8 cellular contexts compared by ENCODE assay signal in genomic region chr9:4750021-4750673, GRCh38. TPM values are rescaled to one million over a fixed set of nuclear protein-coding genes. Genes with fewer than 3 reads are reported as not detected.
DNase-seq lines count a peak whose midpoint lies in the region; ATAC-seq lines count a peak whose summit lies in the region.

No MANE protein-coding gene starts in this region.

- no peak overlapping the region for H3K4me3 Mint-ChIP-seq in activated naive CD8-positive, alpha-beta T cell treated with anti-CD3 and anti-CD28 coated beads, Interleukin-2, amount 10 ng/mL, durations not matched to agents 7 days and 5 days
- no peak overlapping the region for H3K4me3 Mint-ChIP-seq in activated naive CD8-positive, alpha-beta T cell treated with anti-CD3 and anti-CD28 coated beads, Interleukin-2, amount 50 U/mL, for 24 hours
- no peak overlapping the region for H3K4me3 Mint-ChIP-seq in central memory CD8-positive, alpha-beta T cell

- no peaks in the 10 kb centered on the region for H3K9me3 Mint-ChIP-seq in activated naive CD8-positive, alpha-beta T cell treated with anti-CD3 and anti-CD28 coated beads, Interleukin-2, amount 10 ng/mL, durations not matched to agents 7 days and 5 days
- no peaks in the 10 kb centered on the region for H3K9me3 Mint-ChIP-seq in activated naive CD8-positive, alpha-beta T cell treated with anti-CD3 and anti-CD28 coated beads, Interleukin-2, amount 50 U/mL, for 24 hours
- H3K9me3 Mint-ChIP-seq in central memory CD8-positive, alpha-beta T cell: no peaks in the 10 kb centered on the region

- H3K36me3 Mint-ChIP-seq in activated naive CD8-positive, alpha-beta T cell treated with anti-CD3 and anti-CD28 coated beads, Interleukin-2, amount 10 ng/mL, durations not matched to agents 7 days and 5 days: no peaks in the 10 kb centered on the region
- H3K36me3 Mint-ChIP-seq in activated naive CD8-positive, alpha-beta T cell treated with anti-CD3 and anti-CD28 coated beads, Interleukin-2, amount 50 U/mL, for 24 hours (ENCODE audit: low read depth): no peaks in the 10 kb centered on the region
- peaks cover 3% of the 10 kb centered on the region for H3K36me3 Mint-ChIP-seq in central memory CD8-positive, alpha-beta T cell (ENCODE audit: insufficient read depth)

- peak overlapping the region; percentile 39 for H3K27ac Mint-ChIP-seq in activated naive CD8-positive, alpha-beta T cell treated with anti-CD3 and anti-CD28 coated beads, Interleukin-2, amount 10 ng/mL, durations not matched to agents 7 days and 5 days
- no peak overlapping the region for H3K27ac Mint-ChIP-seq in activated naive CD8-positive, alpha-beta T cell treated with anti-CD3 and anti-CD28 coated beads, Interleukin-2, amount 50 U/mL, for 24 hours
- H3K27ac Mint-ChIP-seq in central memory CD8-positive, alpha-beta T cell (ENCODE audit: low read depth): no peak overlapping the region

- peaks cover 6% of the 10 kb centered on the region for H3K27me3 Mint-ChIP-seq in activated naive CD8-positive, alpha-beta T cell treated with anti-CD3 and anti-CD28 coated beads, Interleukin-2, amount 10 ng/mL, durations not matched to agents 7 days and 5 days
- no peaks in the 10 kb centered on the region for H3K27me3 Mint-ChIP-seq in activated naive CD8-positive, alpha-beta T cell treated with anti-CD3 and anti-CD28 coated beads, Interleukin-2, amount 50 U/mL, for 24 hours
- H3K27me3 Mint-ChIP-seq in central memory CD8-positive, alpha-beta T cell: no peaks in the 10 kb centered on the region

- peak; percentile 42 for ATAC-seq in activated naive CD8-positive, alpha-beta T cell treated with anti-CD3 and anti-CD28 coated beads, Interleukin-2, amount 10 ng/mL, durations not matched to agents 7 days and 5 days (ENCODE audit: low read depth)
- ATAC-seq in activated naive CD8-positive, alpha-beta T cell treated with anti-CD3 and anti-CD28 coated beads, Interleukin-2, amount 50 U/mL, for 24 hours: no peak
- ATAC-seq in central memory CD8-positive, alpha-beta T cell (replicated peaks; ENCODE audit: extremely low read depth, poor library complexity, severe bottlenecking): peak; percentile 56
- ATAC-seq in GM21723 (IDR thresholded peaks at IDR 0.05; ENCODE audit: unreplicated experiment): no peak

- POLR2A ChIA-PET in activated naive CD8-positive, alpha-beta T cell treated with anti-CD3 and anti-CD28 coated beads, Interleukin-2, amount 10 ng/mL, durations not matched to agents 7 days and 5 days (lab: Charles Lee): interaction anchor here (1.2 kb wide), 1 partner anchor 10 kb away, joined by 3 read pairs; no protein-coding TSS in a partner anchor

- H3K4me1 Mint-ChIP-seq in activated naive CD8-positive, alpha-beta T cell treated with anti-CD3 and anti-CD28 coated beads, Interleukin-2, amount 10 ng/mL, durations not matched to agents 7 days and 5 days: peaks cover 5% of the 10 kb centered on the region
- peaks cover 12% of the 10 kb centered on the region for H3K4me1 Mint-ChIP-seq in activated naive CD8-positive, alpha-beta T cell treated with anti-CD3 and anti-CD28 coated beads, Interleukin-2, amount 50 U/mL, for 24 hours
- H3K4me1 Mint-ChIP-seq in central memory CD8-positive, alpha-beta T cell: no peaks in the 10 kb centered on the region

- no peak for DNase-seq in activated naive CD8-positive, alpha-beta T cell treated with anti-CD3 and anti-CD28 coated beads, Interleukin-2, amount 10 ng/mL, durations not matched to agents 7 days and 5 days
- no peak for DNase-seq in activated naive CD8-positive, alpha-beta T cell treated with anti-CD3 and anti-CD28 coated beads, Interleukin-2, amount 50 U/mL, for 24 hours
- peak; percentile 54 for DNase-seq in NCI-H69 (lab: John Stamatoyannopoulos, UW)
- no peak for DNase-seq in central memory CD8-positive, alpha-beta T cell (ENCODE audit: low spot score in 2 of 2)
- DNase-seq in medulla oblongata (ENCODE audit: extremely low spot score): peak; percentile 67
- no peak for DNase-seq in effector CD4-positive, alpha-beta T cell
- DNase-seq in activated CD4-positive, CD25-positive, alpha-beta regulatory T cell treated with anti-CD3 and anti-CD28 coated beads, Interleukin-2, amount 50 U/mL, for 72 hours: no peak

RNA-seq across cellular contexts. Expression of gene AK3, which starts 9.1 kb away (rescaled TPM):
- total RNA-seq in activated naive CD8-positive, alpha-beta T cell treated with anti-CD3 and anti-CD28 coated beads, Interleukin-2, amount 10 ng/mL, durations not matched to agents 7 days and 5 days: 10 to 100 TPM; 40.1 to 41.7 TPM

RNA-seq across cellular contexts. Expression of gene RCL1, which starts 42.6 kb away (rescaled TPM):
- 10 to 100 TPM; 14.4 to 15.1 TPM for total RNA-seq in activated naive CD8-positive, alpha-beta T cell treated with anti-CD3 and anti-CD28 coated beads, Interleukin-2, amount 10 ng/mL, durations not matched to agents 7 days and 5 days

Comparison
In these comparisons a context has a peak if more than half of its experiments do, and no peak if none do; other contexts are left out.
1. ATAC-seq: peak in activated naive CD8-positive, alpha-beta T cell treated with anti-CD3 and anti-CD28 coated beads, Interleukin-2, amount 10 ng/mL, durations not matched to agents 7 days and 5 days (single experiment) and central memory CD8-positive, alpha-beta T cell (single experiment); none in activated naive CD8-positive, alpha-beta T cell treated with anti-CD3 and anti-CD28 coated beads, Interleukin-2, amount 50 U/mL, for 24 hours (single experiment) and GM21723 (single experiment).
2. DNase-seq: peak in NCI-H69 (single experiment) and medulla oblongata (single experiment); none in activated naive CD8-positive, alpha-beta T cell treated with anti-CD3 and anti-CD28 coated beads, Interleukin-2, amount 10 ng/mL, durations not matched to agents 7 days and 5 days (single experiment), activated naive CD8-positive, alpha-beta T cell treated with anti-CD3 and anti-CD28 coated beads, Interleukin-2, amount 50 U/mL, for 24 hours (single experiment), central memory CD8-positive, alpha-beta T cell (0 of 2), effector CD4-positive, alpha-beta T cell (single experiment) and activated CD4-positive, CD25-positive, alpha-beta regulatory T cell treated with anti-CD3 and anti-CD28 coated beads, Interleukin-2, amount 50 U/mL, for 72 hours (single experiment).